In genomic region chr3:12796171-12797123, GRCh38 we compare ENCODE assay signal across 8 cellular contexts. TPM values are rescaled to one million over a fixed set of nuclear protein-coding genes. Genes with fewer than 3 reads are reported as not detected.
DNase-seq lines count a peak whose midpoint lies in the region; ATAC-seq, FAIRE-seq and TF ChIP-seq lines count a peak whose summit lies in the region.

Gene CAND2, plus strand, starts transcription at chr3:12796680. Its CDS starts 41 bp downstream, at chr3:12796721.

- H3K9me3 ChIP-seq in HUES64 (ENCODE audit: insufficient read depth, low read depth, low read length) (no peaks in the 10 kb centered on the region), kidney (ENCODE audit: control insufficient read depth in 1 of 2, low read length in 2 of 2) (no peaks in the 10 kb centered on the region)

- no peak for ATAC-seq in GM18519 (IDR thresholded peaks at IDR 0.05; ENCODE audit: low FRiP score, unreplicated experiment)

- H3K36me3 ChIP-seq in BJ (ENCODE audit: control insufficient read depth, insufficient read depth, low read length) (no peaks in the 10 kb centered on the region), HUES64 (ENCODE audit: insufficient read depth, low read length) (no peaks in the 10 kb centered on the region), kidney (ENCODE audit: control insufficient read depth in 1 of 2, insufficient read depth in 2 of 2, low read length in 2 of 2) (no peaks in the 10 kb centered on the region)

- intact Hi-C loops in kidney (cut with DNase I), result no loop called here

- FAIRE-seq in kidney (lab: Jason Lieb, UNC), result no peak

- H3K9ac ChIP-seq in HUES64 (ENCODE audit: low read depth, low read length) (peak within 1 kb of the TSS; percentile 77), kidney (ENCODE audit: low read length in 2 of 2) (peak within 1 kb of the TSS; percentile 82 to 85)

- WGBS in HUES64, result 6% methylated on average over 61 of the region's 61 CpGs

- TF ChIP-seq CTCF in BJ (IDR thresholded peaks at IDR 0.05; ENCODE audit: insufficient read depth, low read depth, low read length) (no peak), VCaP (conservative IDR thresholded peaks at IDR 0.05) (no peak), choroid plexus epithelial cell (conservative IDR thresholded peaks at IDR 0.05; ENCODE audit: low read depth, low read length) (no peak), kidney (IDR thresholded peaks at IDR 0.05; ENCODE audit: borderline replicate concordance, extremely low read depth, insufficient read depth) (no peak)

- H3K27me3 ChIP-seq in BJ (ENCODE audit: control insufficient read depth, insufficient read depth, low read length) (no peaks in the 10 kb centered on the region; the same call in 1 of the 2 replicates), HUES64 (ENCODE audit: insufficient read depth, low read length) (no peaks in the 10 kb centered on the region; the same call in 1 of the 2 replicates)

- POLR2A ChIA-PET in BJ (lab: Charles Lee), result interaction anchor here (0.5 kb wide), 1 partner anchor 14 kb away, joined by 3 read pairs; no protein-coding TSS in a partner anchor

- H3K4me1 ChIP-seq in HUES64 (ENCODE audit: insufficient read depth, low read length) (no peaks in the 10 kb centered on the region), kidney (ENCODE audit: control insufficient read depth in 1 of 2, insufficient read depth in 1 of 2, low read depth in 1 of 2, low read length in 2 of 2) (peaks cover 0 to 11% of the 10 kb centered on the region in 2 donors)

- CTCF ChIA-PET in BJ (lab: Yijun Ruan, JAX), result interaction anchor here (0.7 to 6.6 kb wide), 5 partner anchors 9 to 288 kb away, joined by 3 to 41 read pairs (median 5); partner anchors contain the start of gene RPL32

- DNase-seq in BJ (ENCODE audit: low read depth) (no peak), choroid plexus epithelial cell (ENCODE audit: low read depth) (peak; percentile 37), kidney (peak; percentile 87), SW480 (ENCODE audit: low spot score) (no peak)
- peak; percentile 60 for DNase-seq in stimulated activated CD4-positive, alpha-beta T cell treated with anti-CD3 and anti-CD28 coated beads, Interleukin-15, amount 100 ng/mL, for 24 hours

- H3K27ac ChIP-seq in HUES64 (ENCODE audit: low read depth, low read length), result no peak within 1 kb of the TSS
- peak within 1 kb of the TSS; percentile 46; the same call in 1 of the 2 replicates for H3K27ac ChIP-seq in VCaP
- peak within 1 kb of the TSS; percentile 78 to 81 for H3K27ac ChIP-seq in kidney (ENCODE audit: low read depth in 2 of 2, low read length in 2 of 2)

- peak within 1 kb of the TSS; percentile 46 for H3K4me3 ChIP-seq in BJ (ENCODE audit: low read depth, low read length)
- peak within 1 kb of the TSS; percentile 89 for H3K4me3 ChIP-seq in HUES64 (ENCODE audit: low read length)
- H3K4me3 ChIP-seq in choroid plexus epithelial cell (ENCODE audit: low read depth, low read length), result peak within 1 kb of the TSS; percentile 67
- peak within 1 kb of the TSS; percentile 58 to 69 for H3K4me3 ChIP-seq in kidney (ENCODE audit: low read length in 2 of 2)

RNA-seq across cellular contexts. Expression of gene CAND2, which starts in this region (rescaled TPM):
- polyA plus RNA-seq in BJ (2011; rRNA removed), result 1.3 and 2.3 TPM in 2 replicates
- 1.4 and 1.8 TPM in 2 replicates for polyA minus RNA-seq in BJ (2011; rRNA and poly(A)+ RNA removed)
- polyA plus RNA-seq in HUES64 (2013, experiment 1 of 2), result 5.2 TPM
- 7.2 TPM for polyA plus RNA-seq in HUES64 (2013, experiment 2 of 2)
- 7.1 TPM for total RNA-seq in kidney
- polyA plus RNA-seq in kidney (ENCODE audit: insufficient read depth, low read depth, low replicate concordance), result 3.9 TPM

Comparison
In these comparisons a context has a peak if more than half of its experiments do, and no peak if none do; other contexts are left out.
1. DNase-seq: peak in choroid plexus epithelial cell (single experiment), kidney (single experiment) and stimulated activated CD4-positive, alpha-beta T cell treated with anti-CD3 and anti-CD28 coated beads, Interleukin-15, amount 100 ng/mL, for 24 hours (single experiment); none in BJ (single experiment) and SW480 (single experiment).
2. Peak in every context shown above with its lines, with median percentiles within 50 percentile points of each other: H3K4me3 ChIP-seq.